In genomic region chr17:48037924-48038323, GRCh38 we compare ENCODE assay signal across 8 cellular contexts. TPM values are rescaled to one million over a fixed set of nuclear protein-coding genes. Genes with fewer than 3 reads are reported as not detected.
A peak's percentile ranks its signal among the peaks of the same experiment; 100 is the strongest.
DNase-seq lines count a peak whose midpoint lies in the region; FAIRE-seq and TF ChIP-seq lines count a peak whose summit lies in the region.

No MANE protein-coding gene starts in this region.

- no peaks in the 10 kb centered on the region for H3K36me3 ChIP-seq in CD4-positive, alpha-beta memory T cell (ENCODE audit: insufficient read depth, low read length)
- H3K36me3 ChIP-seq in PC-9 (ENCODE audit: low read depth) = no peaks in the 10 kb centered on the region
- H3K36me3 ChIP-seq in endothelial cell of umbilical vein (ENCODE audit: control insufficient read depth in 2 of 2, extremely low read depth in 1 of 2, insufficient read depth in 2 of 2, low read length in 2 of 2) = no peaks in the 10 kb centered on the region

- no peaks in the 10 kb centered on the region for H3K9me1 ChIP-seq in endothelial cell of umbilical vein (replicated peaks; ENCODE audit: control insufficient read depth, extremely low read depth, insufficient read depth, low read length)

- peaks cover 7% of the 10 kb centered on the region for H3K4me1 ChIP-seq in CD4-positive, alpha-beta memory T cell (ENCODE audit: insufficient read depth, low read length)
- no peaks in the 10 kb centered on the region for H3K4me1 ChIP-seq in PC-9 (replicated peaks; ENCODE audit: insufficient read depth)
- H3K4me1 ChIP-seq in endothelial cell of umbilical vein (ENCODE audit: control insufficient read depth, extremely low read depth, insufficient read depth, low read length) = peaks cover 7% of the 10 kb centered on the region

- no peaks in the 10 kb centered on the region for H3K36me3 Mint-ChIP-seq in CD4-positive, alpha-beta memory T cell
- H3K36me3 Mint-ChIP-seq in osteocyte (ENCODE audit: unreplicated experiment) = no peaks in the 10 kb centered on the region

- FAIRE-seq in endothelial cell of umbilical vein (lab: Jason Lieb, UNC) = no peak

- H4K20me1 ChIP-seq in PC-9 (ENCODE audit: insufficient read depth) (no peaks in the 10 kb centered on the region), endothelial cell of umbilical vein (replicated peaks; ENCODE audit: control insufficient read depth, extremely low read depth, insufficient read depth, low read length) (no peaks in the 10 kb centered on the region)

- peak overlapping the region; percentile 86 to 95 (median 88) for H3K4me3 Mint-ChIP-seq in CD4-positive, alpha-beta memory T cell
- H3K4me3 Mint-ChIP-seq in osteocyte (ENCODE audit: unreplicated experiment) = peak overlapping the region; percentile 77

- H2AFZ ChIP-seq in PC-9 (no peak overlapping the region), endothelial cell of umbilical vein (ENCODE audit: low read depth, low read length) (peak overlapping the region; percentile 63)

- DNase-seq in CD4-positive, alpha-beta memory T cell = no peak
- DNase-seq in PC-9 (no peak), endothelial cell of umbilical vein (ENCODE audit: low read depth, low spot score) (peak; percentile 13), osteocyte (ENCODE audit: extremely low spot score, unreplicated experiment) (no peak), NCI-H1417 (lab: John Stamatoyannopoulos, UW) (no peak), OCI-M2 (lab: John Stamatoyannopoulos, UW; ENCODE audit: unreplicated experiment) (no peak), kidney glomerular epithelial cell (lab: John Stamatoyannopoulos, UW) (no peak)
- DNase-seq in stimulated activated CD4-positive, alpha-beta T cell treated with anti-CD3 and anti-CD28 coated beads, Interleukin-1b, Interleukin-23, amount 100 ng/mL, for 48 hours = no peak

- peaks cover 6 to 25% of the 10 kb centered on the region in 2 donors for H3K27me3 Mint-ChIP-seq in CD4-positive, alpha-beta memory T cell
- no peaks in the 10 kb centered on the region for H3K27me3 Mint-ChIP-seq in osteocyte (ENCODE audit: unreplicated experiment)

- TF ChIP-seq CTCF in PC-9 (conservative IDR thresholded peaks at IDR 0.05) (no peak), endothelial cell of umbilical vein (IDR thresholded peaks at IDR 0.05; ENCODE audit: extremely low read depth in 1 of 2, insufficient read depth in 1 of 2, low read depth in 1 of 2, low read length in 2 of 2) (no peak), osteocyte (IDR thresholded peaks at IDR 0.05) (no peak)

- H3K27ac ChIP-seq in CD4-positive, alpha-beta memory T cell (ENCODE audit: low read depth, low read length) = no peak overlapping the region
- no peak overlapping the region for H3K27ac ChIP-seq in PC-9
- no peak overlapping the region for H3K27ac ChIP-seq in endothelial cell of umbilical vein (ENCODE audit: insufficient read depth, low read depth, low read length)

- H3F3A ChIP-seq in PC-9 (ENCODE audit: insufficient read depth, low read depth) = peaks cover 16% of the 10 kb centered on the region; the same call in 1 of the 2 replicates

- H3K9ac ChIP-seq in endothelial cell of umbilical vein (replicated peaks; ENCODE audit: extremely low read depth, insufficient read depth, low read length) = no peak overlapping the region

- intact Hi-C loops in CD4-positive, alpha-beta memory T cell (cut with micrococcal nuclease) = loop anchor here (1.0 kb wide), 2 partner anchors 10 to 36 kb away; partner anchors contain the start of gene NFE2L1
- intact Hi-C loops in PC-9 (cut with micrococcal nuclease; ENCODE audit: unreplicated experiment) (no loop called here), endothelial cell of umbilical vein (cut with micrococcal nuclease) (loop anchor here (1.0 kb wide), 1 partner anchor 12 kb away; no protein-coding TSS in a partner anchor)

- peak overlapping the region in 5 of 7 donors; percentile 12 to 67 (median 43) for H3K27ac Mint-ChIP-seq in CD4-positive, alpha-beta memory T cell
- peak overlapping the region; percentile 82 for H3K27ac Mint-ChIP-seq in osteocyte (ENCODE audit: unreplicated experiment)

- BruUV-seq in PC-9 (replicated peaks; lab: Mats Ljungman, UMichigan) (no TSS peak), endothelial cell of umbilical vein (replicated peaks; lab: Mats Ljungman, UMichigan) (no TSS peak)

- POLR2A ChIA-PET in CD4-positive, alpha-beta memory T cell (lab: Charles Lee; ENCODE audit: partially characterized antibody) = interaction anchor here (0.7 to 3.5 kb wide), 3 partner anchors 10 to 63 kb away, joined by 5 to 31 read pairs (median 5); partner anchors contain the start of genes CBX1 and NFE2L1
- POLR2A ChIA-PET in PC-9 (lab: Charles Lee; ENCODE audit: unreplicated experiment) = no interaction called here
- POLR2A ChIA-PET in endothelial cell of umbilical vein (lab: Charles Lee) = interaction anchor here (1.7 kb wide), 1 partner anchor 11 kb away, joined by 4 read pairs; the partner anchor contains the start of gene NFE2L1

- dilution Hi-C loops in endothelial cell of umbilical vein (cut with MboI; ENCODE audit: extremely low pct_ligation_motif_present, low sequenced_read_pairs) = no loop called here

- H3K27me3 ChIP-seq in CD4-positive, alpha-beta memory T cell (ENCODE audit: insufficient read depth, low read length) = no peaks in the 10 kb centered on the region
- H3K27me3 ChIP-seq in PC-9 (ENCODE audit: insufficient read depth, low read depth) (peaks cover 46% of the 10 kb centered on the region), endothelial cell of umbilical vein (ENCODE audit: control insufficient read depth in 2 of 2, insufficient read depth in 2 of 2, low read length in 2 of 2) (no peaks in the 10 kb centered on the region)

- no peak overlapping the region for H3K4me3 ChIP-seq in CD4-positive, alpha-beta memory T cell (ENCODE audit: low read length in 2 of 2)
- peak overlapping the region; percentile 45; the same call in 1 of the 2 replicates for H3K4me3 ChIP-seq in PC-9
- H3K4me3 ChIP-seq in endothelial cell of umbilical vein (replicated peaks in 1 of 3; ENCODE audit: insufficient read depth in 1 of 3, low read depth in 1 of 3, low read length in 3 of 3) = peak overlapping the region in 1 of 3 experiments; percentile 29

- H3K4me2 ChIP-seq in PC-9 = peak overlapping the region; percentile 74
- no peak overlapping the region for H3K4me2 ChIP-seq in endothelial cell of umbilical vein (ENCODE audit: insufficient read depth, low read length)

- H3K4me1 Mint-ChIP-seq in CD4-positive, alpha-beta memory T cell = peaks cover 4 to 7% (median 5%) of the 10 kb centered on the region in 4 donors
- H3K4me1 Mint-ChIP-seq in osteocyte (ENCODE audit: unreplicated experiment) = peaks cover 17% of the 10 kb centered on the region

- CTCF ChIA-PET in CD4-positive, alpha-beta memory T cell (lab: Charles Lee; ENCODE audit: partially characterized antibody) = interaction anchor here (1.0 to 5.5 kb wide), 3 partner anchors 13 to 36 kb away, joined by 3 to 38 read pairs (median 6); no protein-coding TSS in a partner anchor
- CTCF ChIA-PET in PC-9 (lab: Charles Lee) (no interaction called here), endothelial cell of umbilical vein (lab: Charles Lee) (interaction anchor here (0.9 to 2.5 kb wide), 2 partner anchors 12 to 30 kb away, joined by 3 to 10 read pairs; no protein-coding TSS in a partner anchor)

- H3K9me2 ChIP-seq in PC-9 (ENCODE audit: insufficient read depth) = no peaks in the 10 kb centered on the region

- no peaks in the 10 kb centered on the region for H3K79me2 ChIP-seq in PC-9 (ENCODE audit: low read depth)
- H3K79me2 ChIP-seq in endothelial cell of umbilical vein (ENCODE audit: control insufficient read depth, insufficient read depth, low read length) = no peaks in the 10 kb centered on the region

- no peaks in the 10 kb centered on the region for H3K9me3 ChIP-seq in CD4-positive, alpha-beta memory T cell (ENCODE audit: control insufficient read depth in 1 of 2, low read length in 2 of 2)
- H3K9me3 ChIP-seq in PC-9 (ENCODE audit: insufficient read depth, low read depth) (no peaks in the 10 kb centered on the region), endothelial cell of umbilical vein (replicated peaks; ENCODE audit: control insufficient read depth, insufficient read depth, low read length) (no peaks in the 10 kb centered on the region)

- H3K9me3 Mint-ChIP-seq in CD4-positive, alpha-beta memory T cell = no peaks in the 10 kb centered on the region
- H3K9me3 Mint-ChIP-seq in osteocyte (ENCODE audit: unreplicated experiment) = no peaks in the 10 kb centered on the region

- TF ChIP-seq POLR2A in endothelial cell of umbilical vein (IDR thresholded peaks at IDR 0.05; ENCODE audit: low read depth, low read length) = no peak

TF ChIP-seq in endothelial cell of umbilical vein, 7 proteins besides CTCF, POLR2A, EP300 and RAD21:
- TF ChIP-seq GATA2 (IDR thresholded peaks at IDR 0.05; ENCODE audit: insufficient read depth, insufficient read length, low read depth, low read length) (no peak), MYC (IDR thresholded peaks at IDR 0.05; ENCODE audit: low read depth, low read length) (no peak)

RNA-seq across cellular contexts. Expression of gene COPZ2, which starts 0.3 kb away (rescaled TPM):
- 1 to 10 TPM; 1.9 to 2.0 TPM for total RNA-seq in CD4-positive, alpha-beta memory T cell
- polyA plus RNA-seq in CD4-positive, alpha-beta memory T cell = 1 to 10 TPM; 1.6 to 1.9 TPM
- total RNA-seq in PC-9 (2021) = 2.6 and 2.7 TPM in 2 replicates
- total RNA-seq in endothelial cell of umbilical vein = 12.5 and 16.3 TPM in 2 replicates
- polyA plus RNA-seq in endothelial cell of umbilical vein = 13.4 and 28.1 TPM in 2 replicates
- polyA plus RNA-seq in endothelial cell of umbilical vein (2011; cell fraction: cytosol; rRNA removed) = 14.9 and 16.6 TPM in 2 replicates
- 11.5 and 11.9 TPM in 2 replicates for polyA plus RNA-seq in endothelial cell of umbilical vein (2011; cell fraction: nucleus; rRNA removed)
- polyA plus RNA-seq in endothelial cell of umbilical vein (2012) = 31.6 and 51.5 TPM in 2 replicates
- 15.0 and 17.1 TPM in 2 replicates for polyA minus RNA-seq in endothelial cell of umbilical vein
- not detected for polyA minus RNA-seq in endothelial cell of umbilical vein (2011; cell fraction: cytosol; rRNA and poly(A)+ RNA removed)
- 3.7 and 3.8 TPM in 2 replicates for polyA minus RNA-seq in endothelial cell of umbilical vein (2011; cell fraction: nucleus; rRNA and poly(A)+ RNA removed)
- 49.4 and 53.4 TPM in 2 replicates for total RNA-seq in osteocyte

RNA-seq across cellular contexts. Expression of gene NFE2L1, which starts 10.2 kb away (rescaled TPM):
- total RNA-seq in CD4-positive, alpha-beta memory T cell = 10 to 100 TPM; 53.5 to 62.5 TPM
- polyA plus RNA-seq in CD4-positive, alpha-beta memory T cell = 10 to 100 TPM in 1 of 2 donors, 1 to 10 TPM in 1; 2.9 to 16.2 TPM
- total RNA-seq in PC-9 (2021) (85.5 and 91.7 TPM in 2 replicates), endothelial cell of umbilical vein (204 and 236 TPM in 2 replicates), osteocyte (250 and 278 TPM in 2 replicates)
- 187 and 196 TPM in 2 replicates for polyA plus RNA-seq in endothelial cell of umbilical vein
- polyA plus RNA-seq in endothelial cell of umbilical vein (2011; cell fraction: cytosol; rRNA removed) = 182 and 183 TPM in 2 replicates
- 152 and 190 TPM in 2 replicates for polyA plus RNA-seq in endothelial cell of umbilical vein (2011; cell fraction: nucleus; rRNA removed)
- polyA plus RNA-seq in endothelial cell of umbilical vein (2012) = 251 and 271 TPM in 2 replicates
- 201 and 268 TPM in 2 replicates for polyA minus RNA-seq in endothelial cell of umbilical vein
- polyA minus RNA-seq in endothelial cell of umbilical vein (2011; cell fraction: cytosol; rRNA and poly(A)+ RNA removed) = 33.9 TPM
- polyA minus RNA-seq in endothelial cell of umbilical vein (2011; cell fraction: nucleus; rRNA and poly(A)+ RNA removed) = 66.4 and 84.9 TPM in 2 replicates
